10 cellular contexts compared by ENCODE assay signal in the genomic region with DNA sequence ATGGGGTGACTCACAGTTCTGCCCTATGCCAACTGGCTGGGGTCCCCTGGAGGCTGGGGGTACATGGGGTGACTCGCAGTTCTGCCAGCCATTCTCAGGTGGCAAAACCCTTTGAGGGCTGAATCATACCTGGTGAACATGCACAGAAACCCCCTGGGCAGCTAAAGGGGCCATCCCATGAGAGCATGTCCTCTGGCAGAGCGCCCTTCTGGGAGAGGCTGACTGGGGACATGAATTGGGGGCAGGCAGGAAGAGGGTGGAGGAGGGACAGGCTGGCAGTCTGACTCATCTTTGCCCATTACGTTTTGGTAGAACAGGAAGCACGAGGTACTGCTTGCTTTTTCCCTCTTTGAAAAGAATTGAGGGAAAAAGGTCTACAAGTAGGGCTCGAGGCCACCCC. TPM values are rescaled to one million over a fixed set of nuclear protein-coding genes. Genes with fewer than 3 reads are reported as not detected.
DNase-seq lines count a peak whose midpoint lies in the region.
"Had no signal": no experiment of that assay in that cellular context is flagged by ENCODE, and none has a peak within 500 bp of the region (broad histone marks: within the 10 kb centered on the region; RNA-seq: fewer than 3 reads in every experiment).

No MANE protein-coding gene starts in this region.

- DNase-seq in HT1080 (ENCODE audit: low read depth) = peak; percentile 88
- peak; percentile 77 for DNase-seq in T-helper 22 cell (ENCODE audit: low read depth)
- DNase-seq in stimulated activated CD4-positive, alpha-beta T cell treated with anti-CD3 and anti-CD28 coated beads, Interleukin-4, amount 100 ng/mL, for 1 hour = peak; percentile 54
- no peak for DNase-seq in AG20443 (ENCODE audit: low spot score)
- no peak for DNase-seq in iPS-NIHi11 (ENCODE audit: low spot score)
- no peak for DNase-seq in occipital lobe (lab: John Stamatoyannopoulos, UW)
- no peak for DNase-seq in amniotic stem cell (lab: John Stamatoyannopoulos, UW)
- DNase-seq: caudate nucleus, NCI-H2081 had no signal

- H3K9me3 Mint-ChIP-seq in activated naive CD8-positive, alpha-beta T cell (ENCODE audit: low read depth) = no peaks in the 10 kb centered on the region

- peak overlapping the region; percentile 74 for H3K4me3 Mint-ChIP-seq in activated naive CD8-positive, alpha-beta T cell

- peaks cover 93% of the 10 kb centered on the region for H3K4me1 Mint-ChIP-seq in activated naive CD8-positive, alpha-beta T cell (ENCODE audit: low read depth)

- peak overlapping the region; percentile 90 for H3K27ac Mint-ChIP-seq in activated naive CD8-positive, alpha-beta T cell

- H3K27me3 Mint-ChIP-seq in activated naive CD8-positive, alpha-beta T cell = no peaks in the 10 kb centered on the region

- H3K36me3 Mint-ChIP-seq in activated naive CD8-positive, alpha-beta T cell = peaks cover 33% of the 10 kb centered on the region

RNA-seq across cellular contexts. Expression of gene TRAF1, which starts 16.7 kb away (rescaled TPM):
- total RNA-seq in HT1080 (2014; rRNA removed; shearing (Covaris generic)) = 0.43 and 0.70 TPM in 2 replicates
- 1.4 and 1.5 TPM in 2 replicates for polyA plus RNA-seq in HT1080 (2015; cell fraction: cytosol; rRNA removed)
- 0.85 and 1.4 TPM in 2 replicates for polyA plus RNA-seq in HT1080 (2015; cell fraction: nucleus; rRNA removed)
- 2.5 TPM for total RNA-seq in occipital lobe

RNA-seq across cellular contexts. Expression of gene PHF19, which starts 32.9 kb away (rescaled TPM):
- total RNA-seq in HT1080 (2014; rRNA removed; shearing (Covaris generic)) = 87.7 and 97.9 TPM in 2 replicates
- 38.7 and 40.6 TPM in 2 replicates for polyA plus RNA-seq in HT1080 (2015; cell fraction: cytosol; rRNA removed)
- 59.3 and 68.3 TPM in 2 replicates for polyA plus RNA-seq in HT1080 (2015; cell fraction: nucleus; rRNA removed)
- total RNA-seq in occipital lobe = 4.1 TPM

Comparison
In these comparisons a context has a peak if more than half of its experiments do, and no peak if none do; other contexts are left out.
1. DNase-seq: peak in HT1080 (single experiment), T-helper 22 cell (single experiment) and stimulated activated CD4-positive, alpha-beta T cell treated with anti-CD3 and anti-CD28 coated beads, Interleukin-4, amount 100 ng/mL, for 1 hour (single experiment); none in AG20443 (single experiment), iPS-NIHi11 (single experiment), occipital lobe (single experiment) and amniotic stem cell (single experiment).
2. RNA of gene PHF19, which starts 32.9 kb away (total RNA-seq): 87.7 to 97.9 TPM in HT1080; 4.1 TPM in occipital lobe (single experiment); every median in the first group is over 10 times any median in the second.